In genomic region chr16:3938843-3939624, GRCh38 we compare ENCODE assay signal across 8 cellular contexts. TPM values are rescaled to one million over a fixed set of nuclear protein-coding genes. Genes with fewer than 3 reads are reported as not detected.
A peak's percentile ranks its signal among the peaks of the same experiment; 100 is the strongest.
DNase-seq lines count a peak whose midpoint lies in the region; ATAC-seq, FAIRE-seq and TF ChIP-seq lines count a peak whose summit lies in the region.

No MANE protein-coding gene starts in this region.

- H4K20me1 ChIP-seq in DND-41 (ENCODE audit: insufficient read depth, low read length) (no peaks in the 10 kb centered on the region; the same call in 1 of the 2 replicates), KMS-11 (ENCODE audit: insufficient read depth) (no peaks in the 10 kb centered on the region), keratinocyte (ENCODE audit: control insufficient read depth, extremely low read depth, insufficient read depth, low read length) (no peaks in the 10 kb centered on the region)

- dilution Hi-C loops in keratinocyte (cut with MboI; ENCODE audit: extremely low pct_ligation_motif_present, low sequenced_read_pairs) = no loop called here

- peak; percentile 38 for DNase-seq in DND-41
- peak; percentile 64 for DNase-seq in WERI-Rb-1
- DNase-seq in breast epithelium (ENCODE audit: low spot score in 2 of 2) = peak in 1 of 2 donors; percentile 45
- DNase-seq in keratinocyte (ENCODE audit: low read depth, low spot score) = no peak
- DNase-seq in stimulated activated CD4-positive, alpha-beta T cell treated with anti-CD3 and anti-CD28 coated beads, Interleukin-1b, Interleukin-23, amount 100 ng/mL, for 24 hours (ENCODE audit: low read depth in 4 of 4, low spot score in 1 of 4) = peak; percentile 33 to 53 (median 48)
- DNase-seq in SW 1271 (lab: John Stamatoyannopoulos, UW) = no peak
- no peak for DNase-seq in HPDE6-E6E7 (ENCODE audit: extremely low spot score)

- no peak overlapping the region for H3K4me3 ChIP-seq in DND-41 (ENCODE audit: low read depth in 1 of 2, low read length in 2 of 2)
- H3K4me3 ChIP-seq in KMS-11 (IDR thresholded peaks at IDR 0.05; ENCODE audit: insufficient read depth, low read depth, low read length) = no peak overlapping the region
- H3K4me3 ChIP-seq in WERI-Rb-1 (ENCODE audit: low read depth, low read length) = peak overlapping the region; percentile 25
- peak overlapping the region; percentile 41 to 66 (median 58) for H3K4me3 ChIP-seq in breast epithelium
- H3K4me3 ChIP-seq in keratinocyte (ENCODE audit: control insufficient read depth in 2 of 3, extremely low read depth in 1 of 3, insufficient read depth in 2 of 3, low read depth in 1 of 3, low read length in 3 of 3) = peak overlapping the region; percentile 4 to 20 (median 15)

- H3K9me3 ChIP-seq in DND-41 (ENCODE audit: insufficient read depth, low read length, severe bottlenecking) (no peaks in the 10 kb centered on the region), WERI-Rb-1 (ENCODE audit: severe bottlenecking) (no peaks in the 10 kb centered on the region), breast epithelium (no peaks in the 10 kb centered on the region), keratinocyte (ENCODE audit: control insufficient read depth, low read depth, low read length) (no peaks in the 10 kb centered on the region)

- H3K36me3 ChIP-seq in DND-41 (ENCODE audit: insufficient read depth, low read length) (no peaks in the 10 kb centered on the region), KMS-11 (ENCODE audit: insufficient read depth) (no peaks in the 10 kb centered on the region), WERI-Rb-1 (no peaks in the 10 kb centered on the region), breast epithelium (no peaks in the 10 kb centered on the region), keratinocyte (ENCODE audit: control insufficient read depth in 2 of 2, extremely low read depth in 1 of 2, insufficient read depth in 2 of 2, low read length in 2 of 2) (no peaks in the 10 kb centered on the region)

- no peak for TF ChIP-seq POLR2A in breast epithelium (IDR thresholded peaks at IDR 0.05)

- peaks cover 2% of the 10 kb centered on the region for H3K27me3 ChIP-seq in DND-41 (ENCODE audit: insufficient read depth, low read length, poor library complexity)
- no peaks in the 10 kb centered on the region for H3K27me3 ChIP-seq in KMS-11 (ENCODE audit: insufficient read depth, low read depth)
- no peaks in the 10 kb centered on the region for H3K27me3 ChIP-seq in WERI-Rb-1 (ENCODE audit: insufficient read depth, low read depth, severe bottlenecking)
- H3K27me3 ChIP-seq in breast epithelium = no peaks in the 10 kb centered on the region
- no peaks in the 10 kb centered on the region for H3K27me3 ChIP-seq in keratinocyte (ENCODE audit: control insufficient read depth, extremely low read depth, insufficient read depth, low read length)

- H3K79me2 ChIP-seq in DND-41 (ENCODE audit: insufficient read depth, low read length) (no peaks in the 10 kb centered on the region), KMS-11 (ENCODE audit: insufficient read depth, low read depth) (no peaks in the 10 kb centered on the region), keratinocyte (ENCODE audit: control insufficient read depth, insufficient read depth, low read length) (no peaks in the 10 kb centered on the region)

- H3K27ac ChIP-seq in DND-41 (ENCODE audit: low read length) (no peak overlapping the region), KMS-11 (no peak overlapping the region), WERI-Rb-1 (no peak overlapping the region), breast epithelium (no peak overlapping the region), keratinocyte (ENCODE audit: control insufficient read depth, insufficient read depth, low read length) (no peak overlapping the region)

- H3K4me2 ChIP-seq in DND-41 (ENCODE audit: insufficient read depth, low read length) = no peak overlapping the region
- H3K4me2 ChIP-seq in KMS-11 = no peak overlapping the region
- peak overlapping the region; percentile 59 for H3K4me2 ChIP-seq in keratinocyte (ENCODE audit: control insufficient read depth, extremely low read depth, insufficient read depth, low read depth, low read length)

- H3K4me1 ChIP-seq in DND-41 (ENCODE audit: insufficient read depth, low read length) (no peaks in the 10 kb centered on the region), KMS-11 (ENCODE audit: low read depth, poor library complexity, severe bottlenecking) (no peaks in the 10 kb centered on the region), breast epithelium (no peaks in the 10 kb centered on the region), keratinocyte (ENCODE audit: control insufficient read depth, extremely low read depth, insufficient read depth, low read length) (no peaks in the 10 kb centered on the region)

- ATAC-seq in DND-41 (ENCODE audit: insufficient read depth, low read depth) = peak; percentile 78

- TF ChIP-seq CTCF in DND-41 (IDR thresholded peaks at IDR 0.05; ENCODE audit: borderline replicate concordance, extremely low read depth, low read length, poor library complexity, severe bottlenecking) (peak; percentile 76), KMS-11 (conservative IDR thresholded peaks at IDR 0.05; ENCODE audit: low read depth, low read length) (peak; percentile 57), WERI-Rb-1 (IDR thresholded peaks at IDR 0.05; ENCODE audit: low read depth, low read length) (peak; percentile 95), breast epithelium (IDR thresholded peaks at IDR 0.05) (peak; percentile 64 to 83 (median 80)), keratinocyte (optimal IDR thresholded peaks at IDR 0.05 in 1 of 3, IDR thresholded peaks at IDR 0.05 in 1 of 3, conservative IDR thresholded peaks at IDR 0.05 in 1 of 3; ENCODE audit: extremely low read depth in 1 of 3, insufficient read depth in 2 of 3, low read length in 3 of 3) (peak; percentile 65 to 98 (median 74))

- FAIRE-seq in keratinocyte (lab: Jason Lieb, UNC) = no peak

- no peaks in the 10 kb centered on the region for H3K9me1 ChIP-seq in keratinocyte (ENCODE audit: control insufficient read depth, extremely low read depth, insufficient read depth, low read length)

- intact Hi-C loops in breast epithelium (cut with DNase I; ENCODE audit: low total_unique reads) = no loop called here

- H2AFZ ChIP-seq in DND-41 (ENCODE audit: low read depth, low read length) (no peak overlapping the region), KMS-11 (ENCODE audit: low read depth) (no peak overlapping the region), keratinocyte (ENCODE audit: control insufficient read depth, low read length) (peak overlapping the region; percentile 61)

- H3K9ac ChIP-seq in DND-41 (ENCODE audit: low read depth, low read length) (no peak overlapping the region), KMS-11 (no peak overlapping the region), keratinocyte (ENCODE audit: control insufficient read depth, extremely low read depth, insufficient read depth, low read length) (peak overlapping the region; percentile 18)

RNA-seq across cellular contexts. Expression of gene CREBBP, which starts 58.5 kb away (rescaled TPM):
- total RNA-seq in breast epithelium = 10 to 100 TPM; 61.6 to 82.6 (median 69.5) TPM
- 2.2 to 5.0 TPM (median 4.6 TPM) in 3 replicates for polyA plus RNA-seq in keratinocyte
- polyA plus RNA-seq in keratinocyte (2011; ENCODE audit: low read depth) = 132 TPM
- 4.3 and 4.8 TPM in 2 replicates for polyA plus RNA-seq in keratinocyte (2011; cell fraction: cytosol; rRNA removed)
- 23.8 and 25.9 TPM in 2 replicates for polyA plus RNA-seq in keratinocyte (2011; cell fraction: nucleus; rRNA removed)
- 12.9 and 15.0 TPM in 2 replicates for polyA plus RNA-seq in keratinocyte (2012; ENCODE audit: low replicate concordance)
- 10.6 to 48.3 TPM (median 17.6 TPM) in 3 replicates for polyA minus RNA-seq in keratinocyte
- 17.3 TPM for polyA minus RNA-seq in keratinocyte (2011; cell fraction: cytosol; rRNA and poly(A)+ RNA removed)
- 35.5 and 53.1 TPM in 2 replicates for polyA minus RNA-seq in keratinocyte (2011; cell fraction: nucleus; rRNA and poly(A)+ RNA removed)

Comparison
In these comparisons a context has a peak if more than half of its experiments do, and no peak if none do; other contexts are left out.
1. DNase-seq: peak in DND-41 (single experiment), WERI-Rb-1 (single experiment) and stimulated activated CD4-positive, alpha-beta T cell treated with anti-CD3 and anti-CD28 coated beads, Interleukin-1b, Interleukin-23, amount 100 ng/mL, for 24 hours (4 of 4); none in keratinocyte (single experiment), SW 1271 (0 of 2) and HPDE6-E6E7 (single experiment).
2. H3K4me3 ChIP-seq: peak in WERI-Rb-1 (single experiment), breast epithelium (3 of 3) and keratinocyte (3 of 3); none in DND-41 (0 of 2) and KMS-11 (single experiment).
3. Peak in every context shown above with its lines, with median percentiles within 50 percentile points of each other: CTCF ChIP-seq.